In genomic region chr14:66009104-66009503, GRCh38 we compare ENCODE assay signal across 13 cellular contexts.
DNase-seq lines count a peak whose midpoint lies in the region; ATAC-seq and TF ChIP-seq lines count a peak whose summit lies in the region.
"Had no signal": no experiment of that assay in that cellular context is flagged by ENCODE, and none has a peak within 500 bp of the region (broad histone marks: within the 10 kb centered on the region; RNA-seq: fewer than 3 reads in every experiment).

No MANE protein-coding gene starts in this region.

- no peak overlapping the region for H3K4me3 ChIP-seq in AG04449 (ENCODE audit: low read depth, low read length)
- H3K4me3 ChIP-seq: body of pancreas, lung, sigmoid colon had no signal

- no peak for TF ChIP-seq CTCF in AG04449 (IDR thresholded peaks at IDR 0.05; ENCODE audit: insufficient read depth, low read length, missing control alignments)

- H3K4me3 Mint-ChIP-seq in immature natural killer cell, result no peak overlapping the region

- no peak overlapping the region for H3K27ac Mint-ChIP-seq in immature natural killer cell

- H3K9me3 Mint-ChIP-seq in immature natural killer cell, result no peaks in the 10 kb centered on the region

- H3K27me3 Mint-ChIP-seq in immature natural killer cell (ENCODE audit: low read depth in 3 of 3), result peaks cover 2 to 9% (median 3%) of the 10 kb centered on the region in 3 donors

- no peaks in the 10 kb centered on the region for H3K4me1 Mint-ChIP-seq in immature natural killer cell

- POLR2A ChIA-PET in AG04449 (lab: Yijun Ruan, JAX), result no interaction called here

- ATAC-seq in HG02763 (IDR thresholded peaks at IDR 0.05; ENCODE audit: unreplicated experiment), result no peak
- ATAC-seq: body of pancreas had no signal

- CTCF ChIA-PET in AG04449 (lab: Yijun Ruan, JAX), result interaction anchor here (1.1 kb wide), 2 partner anchors 50 to 61 kb away, joined by 3 read pairs; no protein-coding TSS in a partner anchor

- DNase-seq in AG04449 (ENCODE audit: low read depth, low spot score) (peak; percentile 37), HS-5 (ENCODE audit: low read depth) (peak; percentile 68), astrocyte of the hippocampus (ENCODE audit: low read depth, low spot score) (peak; percentile 74), iris pigment epithelial cell (ENCODE audit: low read depth) (peak; percentile 66), immature natural killer cell (no peak)
- no peak for DNase-seq in stimulated activated CD4-positive, alpha-beta T cell treated with anti-CD3 and anti-CD28 coated beads, Interleukin-1b, Interleukin-23, amount 100 ng/mL, for 48 hours
- no peak for DNase-seq in stimulated activated CD4-positive, alpha-beta T cell treated with anti-CD3 and anti-CD28 coated beads, Interleukin-4, amount 100 ng/mL, for 24 hours
- DNase-seq: body of pancreas, C1 segment of cervical spinal cord, NCI-H1436, sigmoid colon had no signal

- H3K36me3 Mint-ChIP-seq in immature natural killer cell, result no peaks in the 10 kb centered on the region

Comparison
In these comparisons a context has a peak if more than half of its experiments do, and no peak if none do; other contexts are left out.
1. DNase-seq: peak in AG04449 (single experiment), HS-5 (single experiment), astrocyte of the hippocampus (single experiment) and iris pigment epithelial cell (single experiment); none in stimulated activated CD4-positive, alpha-beta T cell treated with anti-CD3 and anti-CD28 coated beads, Interleukin-1b, Interleukin-23, amount 100 ng/mL, for 48 hours (single experiment), stimulated activated CD4-positive, alpha-beta T cell treated with anti-CD3 and anti-CD28 coated beads, Interleukin-4, amount 100 ng/mL, for 24 hours (single experiment) and immature natural killer cell (0 of 3).